In the genomic region with DNA sequence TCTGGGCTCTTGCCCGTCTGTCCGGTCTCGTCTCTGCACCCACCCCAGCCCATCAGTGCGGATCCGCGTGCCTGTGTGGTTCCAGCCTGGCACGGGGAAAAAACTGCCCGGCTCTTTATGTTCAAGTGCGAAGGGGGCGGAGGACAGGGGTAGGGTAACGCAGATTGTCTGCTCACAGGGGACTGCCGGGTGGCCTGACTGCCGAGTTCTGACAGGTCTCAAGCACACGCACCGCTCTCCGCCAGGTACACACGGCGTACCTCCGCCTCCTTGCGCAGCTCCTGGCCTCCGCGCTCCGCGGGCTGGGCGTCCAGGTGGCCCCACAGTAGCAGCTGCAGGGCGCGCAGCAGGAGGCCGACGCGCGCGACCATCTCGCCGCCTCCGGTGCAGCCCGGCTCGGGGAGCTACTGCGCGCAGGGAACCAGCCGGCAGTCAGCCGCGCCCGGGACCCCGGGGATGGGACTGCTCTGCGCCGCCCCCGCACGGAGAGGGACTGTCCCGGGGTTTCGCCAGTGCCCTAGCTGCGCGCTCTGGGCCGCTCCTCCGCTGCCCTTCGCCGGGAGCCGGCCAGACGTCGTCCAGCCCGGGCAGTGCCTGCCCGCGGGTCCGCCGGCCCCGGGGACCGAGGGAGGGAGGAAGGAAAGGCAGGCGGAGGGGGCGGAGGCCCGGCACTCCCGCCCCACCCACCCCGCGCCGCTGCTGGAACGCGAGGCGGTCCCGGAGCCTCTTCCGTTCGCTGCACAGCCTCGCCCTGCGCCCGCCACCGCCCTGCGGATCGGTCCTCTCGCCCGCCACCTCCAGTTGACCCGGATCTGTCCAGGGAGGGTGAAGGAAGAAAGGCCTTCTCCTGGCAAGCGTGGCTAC, we compare ENCODE assay signal across 8 cellular contexts. TPM values are rescaled to one million over a fixed set of nuclear protein-coding genes. Genes with fewer than 3 reads are reported as not detected.
A peak's percentile ranks its signal among the peaks of the same experiment; 100 is the strongest.
DNase-seq lines count a peak whose midpoint lies in the region; ATAC-seq and TF ChIP-seq lines count a peak whose summit lies in the region.

TSS of gene MMP28 (minus strand) at position 635 of the 864 bp plus-strand sequence. CDS start at position 371, 264 bp downstream.

- intact Hi-C loops in CD14-positive monocyte (cut with micrococcal nuclease), result no loop called here
- intact Hi-C loops in activated CD4-positive, alpha-beta memory T cell treated with anti-CD3 and anti-CD28 coated beads for 36 hours (cut with micrococcal nuclease), result no loop called here

- in situ Hi-C loops in KBM-7 (cut with MboI; ENCODE audit: low pct_unique_long_range_greater_than_20kb, low sequenced_read_pairs), result no loop called here

- peak within 1 kb of the TSS; percentile 86 for H3K4me3 ChIP-seq in thoracic aorta

- H3K4me1 Mint-ChIP-seq in CD14-positive monocyte, result peaks cover 13% of the 10 kb centered on the region
- peaks cover 14% of the 10 kb centered on the region for H3K4me1 Mint-ChIP-seq in activated CD4-positive, alpha-beta memory T cell treated with anti-CD3 and anti-CD28 coated beads for 36 hours (ENCODE audit: low read depth)
- peaks cover 23% of the 10 kb centered on the region for H3K4me1 Mint-ChIP-seq in endothelial cell (ENCODE audit: unreplicated experiment)

- CTCF ChIA-PET in activated CD4-positive, alpha-beta memory T cell treated with anti-CD3 and anti-CD28 coated beads for 36 hours (lab: Charles Lee), result interaction anchor here (1.0 to 7.2 kb wide), 5 partner anchors 9 to 79 kb away, joined by 3 to 60 read pairs (median 5); partner anchors contain the start of gene TAF15

- peak; percentile 52 for ATAC-seq in thoracic aorta (ENCODE audit: insufficient number of reproducible peaks, low FRiP score, low read depth)
- ATAC-seq in HG03139 (IDR thresholded peaks at IDR 0.05; ENCODE audit: unreplicated experiment), result no peak

- H3K9me3 Mint-ChIP-seq in CD14-positive monocyte (peaks cover 0 to 6% (median 0%) of the 10 kb centered on the region in 7 donors), endothelial cell (ENCODE audit: unreplicated experiment) (no peaks in the 10 kb centered on the region)
- H3K9me3 Mint-ChIP-seq in activated CD4-positive, alpha-beta memory T cell treated with anti-CD3 and anti-CD28 coated beads for 36 hours, result no peaks in the 10 kb centered on the region

- no peak for TF ChIP-seq CTCF in CD14-positive monocyte (IDR thresholded peaks at IDR 0.05)
- TF ChIP-seq CTCF in endothelial cell (IDR thresholded peaks at IDR 0.05; ENCODE audit: unreplicated experiment), result no peak
- no peak for TF ChIP-seq CTCF in thoracic aorta (IDR thresholded peaks at IDR 0.05)

- H3K27ac ChIP-seq in thoracic aorta, result no peak within 1 kb of the TSS

- H3K4me1 ChIP-seq in thoracic aorta (ENCODE audit: control insufficient read depth in 1 of 2, low read depth in 2 of 2), result peaks cover 9 to 36% of the 10 kb centered on the region in 2 donors

- H3K27me3 Mint-ChIP-seq in CD14-positive monocyte (ENCODE audit: low read depth in 3 of 3) (peaks cover 54 to 66% (median 62%) of the 10 kb centered on the region in 3 donors), endothelial cell (ENCODE audit: unreplicated experiment) (peaks cover 10% of the 10 kb centered on the region)
- H3K27me3 Mint-ChIP-seq in activated CD4-positive, alpha-beta memory T cell treated with anti-CD3 and anti-CD28 coated beads for 36 hours, result peaks cover 45% of the 10 kb centered on the region

- POLR2A ChIA-PET in activated CD4-positive, alpha-beta memory T cell treated with anti-CD3 and anti-CD28 coated beads for 36 hours (lab: Charles Lee), result interaction anchor here (1.0 to 2.5 kb wide), 2 partner anchors 13 to 31 kb away, joined by 3 to 11 read pairs; partner anchors contain the start of gene TAF15

- no peaks in the 10 kb centered on the region for H3K27me3 ChIP-seq in thoracic aorta (replicated peaks; ENCODE audit: insufficient read depth)

- H3K4me3 Mint-ChIP-seq in CD14-positive monocyte, result peak within 1 kb of the TSS; percentile 75 to 82
- H3K4me3 Mint-ChIP-seq in activated CD4-positive, alpha-beta memory T cell treated with anti-CD3 and anti-CD28 coated beads for 36 hours, result peak within 1 kb of the TSS; percentile 60
- peak within 1 kb of the TSS; percentile 84 for H3K4me3 Mint-ChIP-seq in endothelial cell (ENCODE audit: unreplicated experiment)

- H3K36me3 Mint-ChIP-seq in CD14-positive monocyte (peaks cover 0 to 2% of the 10 kb centered on the region in 2 donors), endothelial cell (ENCODE audit: low read depth, unreplicated experiment) (no peaks in the 10 kb centered on the region)
- H3K36me3 Mint-ChIP-seq in activated CD4-positive, alpha-beta memory T cell treated with anti-CD3 and anti-CD28 coated beads for 36 hours, result no peaks in the 10 kb centered on the region

- H3K36me3 ChIP-seq in thoracic aorta, result no peaks in the 10 kb centered on the region

- DNase-seq in CD14-positive monocyte (ENCODE audit: low spot score) (no peak), KBM-7 (peak; percentile 45), endothelial cell (ENCODE audit: low spot score) (no peak), mucosa of gallbladder (ENCODE audit: low spot score) (peak; percentile 54), thoracic aorta (ENCODE audit: low spot score) (no peak), NCI-H1694 (lab: John Stamatoyannopoulos, UW) (no peak)
- DNase-seq in activated CD4-positive, alpha-beta memory T cell treated with anti-CD3 and anti-CD28 coated beads for 36 hours, result peak; percentile 53

- H3K9me3 ChIP-seq in thoracic aorta, result no peaks in the 10 kb centered on the region

- H3K27ac Mint-ChIP-seq in CD14-positive monocyte, result no peak within 1 kb of the TSS
- H3K27ac Mint-ChIP-seq in activated CD4-positive, alpha-beta memory T cell treated with anti-CD3 and anti-CD28 coated beads for 36 hours, result no peak within 1 kb of the TSS
- no peak within 1 kb of the TSS for H3K27ac Mint-ChIP-seq in endothelial cell (ENCODE audit: unreplicated experiment)

RNA-seq across cellular contexts. Expression of gene MMP28, which starts in this region (rescaled TPM):
- not detected for polyA plus RNA-seq in CD14-positive monocyte
- not detected for total RNA-seq in activated CD4-positive, alpha-beta memory T cell treated with anti-CD3 and anti-CD28 coated beads for 36 hours
- 10.6 TPM for total RNA-seq in endothelial cell (ENCODE audit: unreplicated experiment)
- total RNA-seq in mucosa of gallbladder, result 32.8 TPM
- 10 to 100 TPM in 1 of 2 donors, 1 to 10 TPM in 1; 4.8 to 18.5 TPM for total RNA-seq in thoracic aorta

Comparison
In these comparisons a context has a peak if more than half of its experiments do, and no peak if none do; other contexts are left out.
1. RNA of gene MMP28 (total RNA-seq): 32.8 TPM in mucosa of gallbladder (single experiment), 4.8 to 18.5 TPM in thoracic aorta and 10.6 TPM in endothelial cell (single experiment); not detected in activated CD4-positive, alpha-beta memory T cell treated with anti-CD3 and anti-CD28 coated beads for 36 hours; every median in the first group is over 4 times any median in the second.
2. Peak in DNase-seq in activated CD4-positive, alpha-beta memory T cell treated with anti-CD3 and anti-CD28 coated beads for 36 hours; RNA of the gene not detected or under 1 TPM.
3. DNase-seq: peak in KBM-7 (single experiment) and mucosa of gallbladder (single experiment); none in CD14-positive monocyte (single experiment), endothelial cell (single experiment), thoracic aorta (single experiment) and NCI-H1694 (single experiment).
4. Peak in every context shown above with its lines, with median percentiles within 50 percentile points of each other: H3K4me3 Mint-ChIP-seq.